31 cellular contexts compared by ENCODE assay signal in the genomic region with DNA sequence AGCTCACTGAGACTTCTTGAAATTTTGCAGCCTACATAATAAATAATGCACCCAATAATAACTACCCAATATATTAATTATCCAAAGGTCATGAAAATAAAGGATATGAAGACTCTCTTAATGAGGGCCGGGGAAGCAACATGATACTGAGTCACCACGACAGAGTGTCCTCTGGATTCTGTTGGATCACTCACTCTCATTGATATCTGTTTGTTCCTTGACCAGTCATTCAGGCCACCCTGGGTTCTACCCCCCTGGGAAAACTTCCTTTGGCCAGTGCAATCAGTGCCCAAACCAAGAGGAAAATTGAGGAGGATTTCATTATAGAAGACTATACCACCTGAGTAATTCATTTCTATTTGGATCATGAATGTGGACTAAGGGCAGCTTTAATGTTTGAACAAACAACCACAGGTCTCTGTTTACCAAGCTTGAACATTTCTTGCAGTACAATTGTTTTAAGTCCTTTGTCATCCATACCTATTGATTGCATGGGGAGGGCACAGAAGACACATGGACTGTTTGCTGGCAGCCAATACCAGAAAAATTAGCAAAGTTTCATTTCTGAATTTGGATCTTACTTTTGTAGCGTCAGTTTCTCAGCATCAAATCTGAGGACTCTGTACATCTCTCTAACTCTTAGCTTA.
"Had no signal": no experiment of that assay in that cellular context is flagged by ENCODE, and none has a peak within 500 bp of the region (broad histone marks: within the 10 kb centered on the region; RNA-seq: fewer than 3 reads in every experiment).

No MANE protein-coding gene starts in this region.

- H3K27me3 ChIP-seq: adrenal gland, brain microvascular endothelial cell, SJSA1 had no signal

- H3K9ac ChIP-seq: KMS-11, SK-N-SH had no signal

- H3K27ac ChIP-seq: adrenal gland, brain microvascular endothelial cell, KMS-11, SJSA1 had no signal

- H3K4me1 Mint-ChIP-seq: activated CD4-positive, alpha-beta T cell treated with anti-CD3 and anti-CD28 coated beads, Interleukin-2, amount 10 ng/mL, durations not matched to agents 24 days and 14 days; activated naive CD4-positive, alpha-beta T cell treated with anti-CD3 and anti-CD28 coated beads, Interleukin-2, amount 50 U/mL, for 24 hours; activated naive CD8-positive, alpha-beta T cell treated with anti-CD3 and anti-CD28 coated beads, Interleukin-2, amount 10 ng/mL, durations not matched to agents 7 days and 5 days; activated T-helper 17 cell treated with anti-CD3 and anti-CD28 coated beads, Interleukin-2, amount 50 U/mL, for 72 hours had no signal

- ATAC-seq: activated CD8-positive, alpha-beta T cell treated with anti-CD3 and anti-CD28 coated beads for 36 hours; activated T-cell treated with anti-CD3 and anti-CD28 coated beads, Interleukin-2, amount 50 U/mL, for 72 hours; activated T-helper 17 cell treated with anti-CD3 and anti-CD28 coated beads, Interleukin-2, amount 50 U/mL, for 72 hours had no signal

- FAIRE-seq: TTC549 had no signal

- H3K9me3 ChIP-seq: adrenal gland, SK-N-SH had no signal

- H3K27ac Mint-ChIP-seq: activated CD4-positive, alpha-beta T cell treated with anti-CD3 and anti-CD28 coated beads, Interleukin-2, amount 10 ng/mL, durations not matched to agents 24 days and 14 days; activated CD8-positive, alpha-beta T cell treated with anti-CD3 and anti-CD28 coated beads for 36 hours; activated naive CD4-positive, alpha-beta T cell treated with anti-CD3 and anti-CD28 coated beads, Interleukin-2, amount 50 U/mL, for 24 hours; activated naive CD8-positive, alpha-beta T cell treated with anti-CD3 and anti-CD28 coated beads, Interleukin-2, amount 10 ng/mL, durations not matched to agents 7 days and 5 days; activated T-cell treated with anti-CD3 and anti-CD28 coated beads, Interleukin-2, amount 50 U/mL, for 72 hours; activated T-helper 17 cell treated with anti-CD3 and anti-CD28 coated beads, Interleukin-2, amount 50 U/mL, for 72 hours; T-helper 1 cell treated with Interleukin-12 subunit alpha and Interleukin-12 subunit beta and Interleukin-4 antibody, amounts not matched to agents 30 μg/mL and 1 μg/mL, for 36 hours; T-helper 2 cell treated with Interferon-gamma antibody and Interleukin-4, amounts not matched to agents 5 μg/mL and 100 μg/mL, for 36 hours had no signal

- H3K36me3 Mint-ChIP-seq: activated naive CD4-positive, alpha-beta T cell treated with anti-CD3 and anti-CD28 coated beads, Interleukin-2, amount 50 U/mL, for 24 hours had no signal

- H3K36me3 ChIP-seq: adrenal gland, brain microvascular endothelial cell, SJSA1 had no signal

- DNase-seq: activated CD4-positive, alpha-beta T cell treated with anti-CD3 and anti-CD28 coated beads, Interleukin-2, amount 10 ng/mL, durations not matched to agents 24 days and 14 days; activated CD4-positive, alpha-beta T cell treated with anti-CD3 and anti-CD28 coated beads, Interleukin-2, amount 50 U/mL, for 4 hours; activated CD8-positive, alpha-beta T cell treated with anti-CD3 and anti-CD28 coated beads for 36 hours; activated effector memory CD4-positive, alpha-beta T cell treated with anti-CD3 and anti-CD28 coated beads, Interleukin-2, amount 50 U/mL, for 16 hours; activated naive CD4-positive, alpha-beta T cell treated with Interleukin-2 at 50 U/mL for 16 hours; activated naive CD8-positive, alpha-beta T cell treated with anti-CD3 and anti-CD28 coated beads, Interleukin-2, amount 10 ng/mL, durations not matched to agents 7 days and 5 days; activated T-cell treated with anti-CD3 and anti-CD28 coated beads, Interleukin-2, amount 50 U/mL, for 1 hour; activated T-cell treated with anti-CD3 and anti-CD28 coated beads, Interleukin-2, amount 50 U/mL, for 72 hours; adrenal gland; brain microvascular endothelial cell; central memory CD4-positive, alpha-beta T cell; NCI-H1092 treated with DMSO at 0.1 percent for 48 hours; NCI-H1417; NCI-H146; NCI-H187; NCI-H2029 treated with DMSO at 0.1 percent for 48 hours; NCI-H2107; NCI-H2171; NCI-H510A; NCI-H526; NCI-H748 treated with DMSO at 0.1 percent for 48 hours; NK-92 treated with Interleukin-12 subunit alpha and Interleukin-12 subunit beta, amount 100 ng/mL, for 24 hours; SHP77 treated with DMSO at 0.1 percent for 48 hours; SK-N-SH had no signal

- H3K4me2 ChIP-seq: KMS-11, SK-N-SH had no signal

- H3K27me3 Mint-ChIP-seq: activated CD8-positive, alpha-beta T cell treated with anti-CD3 and anti-CD28 coated beads for 36 hours; activated naive CD4-positive, alpha-beta T cell treated with anti-CD3 and anti-CD28 coated beads, Interleukin-2, amount 50 U/mL, for 24 hours had no signal

- H3K4me3 ChIP-seq: adrenal gland, SJSA1 had no signal

- H3K4me3 Mint-ChIP-seq: activated CD4-positive, alpha-beta T cell treated with anti-CD3 and anti-CD28 coated beads, Interleukin-2, amount 10 ng/mL, durations not matched to agents 24 days and 14 days; activated CD8-positive, alpha-beta T cell treated with anti-CD3 and anti-CD28 coated beads for 36 hours; activated naive CD4-positive, alpha-beta T cell treated with anti-CD3 and anti-CD28 coated beads, Interleukin-2, amount 50 U/mL, for 24 hours; activated naive CD8-positive, alpha-beta T cell treated with anti-CD3 and anti-CD28 coated beads, Interleukin-2, amount 10 ng/mL, durations not matched to agents 7 days and 5 days; activated T-cell treated with anti-CD3 and anti-CD28 coated beads, Interleukin-2, amount 50 U/mL, for 72 hours; activated T-helper 17 cell treated with anti-CD3 and anti-CD28 coated beads, Interleukin-2, amount 50 U/mL, for 72 hours; T-helper 1 cell treated with Interleukin-12 subunit alpha and Interleukin-12 subunit beta and Interleukin-4 antibody, amounts not matched to agents 30 μg/mL and 1 μg/mL, for 36 hours; T-helper 2 cell treated with Interferon-gamma antibody and Interleukin-4, amounts not matched to agents 5 μg/mL and 100 μg/mL, for 36 hours had no signal
